20 cellular contexts compared by ENCODE assay signal in genomic region chr5:17918373-17919104, GRCh38.
A peak's percentile ranks its signal among the peaks of the same experiment; 100 is the strongest.
DNase-seq lines count a peak whose midpoint lies in the region; ATAC-seq, FAIRE-seq and TF ChIP-seq lines count a peak whose summit lies in the region.
"Had no signal": no experiment of that assay in that cellular context is flagged by ENCODE, and none has a peak within 500 bp of the region (broad histone marks: within the 10 kb centered on the region; RNA-seq: fewer than 3 reads in every experiment).

No MANE protein-coding gene starts in this region.

- peak; percentile 39 for FAIRE-seq in H1 (lab: Jason Lieb, UNC)
- FAIRE-seq: GM12891 had no signal

- BruUV-seq in PC-3 (replicated peaks; lab: Mats Ljungman, UMichigan), result no TSS peak

- H3K4me1 Mint-ChIP-seq in endothelial cell (ENCODE audit: unreplicated experiment), result peaks cover 7% of the 10 kb centered on the region

- H4K91ac ChIP-seq in H1 (replicated peaks; ENCODE audit: insufficient read length, low read length), result no peak overlapping the region

- no peaks in the 10 kb centered on the region for H3K9me3 Mint-ChIP-seq in endothelial cell (ENCODE audit: unreplicated experiment)

- no peak overlapping the region for H2BK12ac ChIP-seq in H1 (ENCODE audit: low read depth, low read length)

- H3K56ac ChIP-seq in H1 (replicated peaks; ENCODE audit: insufficient read length, low read depth, low read length), result no peak overlapping the region

- H3K23me2 ChIP-seq in H1 (ENCODE audit: low read depth, low read length), result no peaks in the 10 kb centered on the region; the same call in 1 of the 2 replicates

- no peak overlapping the region for H2BK120ac ChIP-seq in H1 (replicated peaks; ENCODE audit: low read depth, low read length)

- no peak overlapping the region for H2BK15ac ChIP-seq in H1 (ENCODE audit: low read length)

- H3K36me3 ChIP-seq in PC-3 (ENCODE audit: low read depth, low read length) (no peaks in the 10 kb centered on the region), H1 (ENCODE audit: control insufficient read depth in 2 of 4, insufficient read depth in 4 of 4, low read length in 3 of 4) (no peaks in the 10 kb centered on the region)
- H3K36me3 ChIP-seq: lower lobe of right lung, neutrophil, stomach had no signal

- H2AFZ ChIP-seq in PC-3 (ENCODE audit: low read length) (peak overlapping the region; percentile 18), H1 (ENCODE audit: low read length) (peak overlapping the region; percentile 100)

- POLR2A ChIA-PET in PC-3 (lab: Charles Lee; ENCODE audit: unreplicated experiment), result no interaction called here
- POLR2A ChIA-PET in H1 (lab: Charles Lee; ENCODE audit: partially characterized antibody), result no interaction called here

- H2AK5ac ChIP-seq in H1 (ENCODE audit: low read depth, low read length), result no peak overlapping the region

- H3K27ac Mint-ChIP-seq in endothelial cell (ENCODE audit: unreplicated experiment), result no peak overlapping the region
- H3K27ac Mint-ChIP-seq: CD14-positive monocyte had no signal

- H3K79me1 ChIP-seq in H1 (ENCODE audit: low read depth, low read length), result no peaks in the 10 kb centered on the region

- H3K79me2 ChIP-seq in PC-3 (ENCODE audit: low read length) (no peaks in the 10 kb centered on the region), H1 (ENCODE audit: control insufficient read depth in 1 of 2, insufficient read depth in 2 of 2, low read length in 2 of 2) (no peaks in the 10 kb centered on the region)

- CTCF ChIA-PET in PC-3 (lab: Charles Lee), result no interaction called here
- CTCF ChIA-PET in H1 (lab: Charles Lee; ENCODE audit: partially characterized antibody), result interaction anchor here (0.7 kb wide), 1 partner anchor 265 kb away, joined by 3 read pairs; no protein-coding TSS in a partner anchor

- no peak overlapping the region; the same call in 1 of the 2 replicates for H2BK5ac ChIP-seq in H1 (ENCODE audit: low read depth, low read length)

- H3F3A ChIP-seq in PC-3 (ENCODE audit: low read length, unreplicated experiment), result no peaks in the 10 kb centered on the region

- H3K18ac ChIP-seq in H1 (ENCODE audit: extremely low read depth, low read length), result no peak overlapping the region

- peak overlapping the region; percentile 29 for H4K5ac ChIP-seq in H1 (ENCODE audit: insufficient read length, low read depth, low read length)

- peak; percentile 35 for ATAC-seq in HG02798 (IDR thresholded peaks at IDR 0.05; ENCODE audit: poor library complexity, unreplicated experiment)
- ATAC-seq in PC-3, result no peak
- no peak for ATAC-seq in GM19395 (IDR thresholded peaks at IDR 0.05; ENCODE audit: unreplicated experiment)
- ATAC-seq: lower lobe of right lung had no signal

- no peak overlapping the region for H3K4me2 ChIP-seq in PC-3 (ENCODE audit: low read length)
- peak overlapping the region; percentile 36 to 43; a peak in 3 of 4 replicates for H3K4me2 ChIP-seq in H1 (ENCODE audit: insufficient read depth in 1 of 2, low read depth in 2 of 2, low read length in 2 of 2)

- H3K27ac ChIP-seq in PC-3 (ENCODE audit: low read length) (no peak overlapping the region), H1 (ENCODE audit: low read depth, low read length) (no peak overlapping the region; the same call in 1 of the 2 replicates)
- H3K27ac ChIP-seq: lower lobe of right lung, neutrophil, stomach, VCaP had no signal

- no peak overlapping the region for H4K8ac ChIP-seq in H1 (ENCODE audit: extremely low read depth, insufficient read depth, low read length)

- peaks cover under 1% of the 10 kb centered on the region for H3K27me3 Mint-ChIP-seq in endothelial cell (ENCODE audit: unreplicated experiment)

- no peak overlapping the region for H3K9ac ChIP-seq in PC-3 (ENCODE audit: low read length)
- H3K9ac ChIP-seq in H1 (replicated peaks in 1 of 4; ENCODE audit: extremely low read depth in 1 of 4, low read depth in 3 of 4, low read length in 3 of 4), result peak overlapping the region in 1 of 4 experiments; percentile 30; a peak in 1 of 7 replicates

- H3K9me2 ChIP-seq in PC-3 (replicated peaks; ENCODE audit: low read length), result no peaks in the 10 kb centered on the region

- H3K4me1 ChIP-seq in PC-3 (ENCODE audit: insufficient read depth, low read length), result no peaks in the 10 kb centered on the region
- H3K4me1 ChIP-seq in H1 (replicated peaks in 1 of 4; ENCODE audit: control insufficient read depth in 3 of 4, insufficient read depth in 4 of 4, low read length in 3 of 4), result peaks cover 0 to 7% (median 1%) of the 10 kb centered on the region in 4 experiments; a peak in 2 of 7 replicates
- H3K4me1 ChIP-seq: lower lobe of right lung, stomach had no signal

- H3K23ac ChIP-seq in H1 (ENCODE audit: insufficient read length), result no peak overlapping the region

- no peaks in the 10 kb centered on the region for H4K20me1 ChIP-seq in PC-3 (ENCODE audit: low read length)
- H4K20me1 ChIP-seq in H1 (replicated peaks in 1 of 2; ENCODE audit: control insufficient read depth in 1 of 2, insufficient read depth in 2 of 2, low read length in 2 of 2), result no peaks in the 10 kb centered on the region

- no peak for TF ChIP-seq RAD21 in H1 (IDR thresholded peaks at IDR 0.05 in 1 of 2, conservative IDR thresholded peaks at IDR 0.05 in 1 of 2; ENCODE audit: low read depth in 2 of 2, low read length in 2 of 2)

- DNase-seq in PC-3, result no peak
- peak; percentile 19 to 49 for DNase-seq in H1 (ENCODE audit: low read depth in 1 of 2, low spot score in 2 of 2)
- DNase-seq in non-pigmented ciliary epithelial cell (ENCODE audit: low read depth), result peak; percentile 26
- no peak for DNase-seq in endothelial cell (ENCODE audit: low spot score)
- DNase-seq in AG20443 (ENCODE audit: low spot score), result no peak
- no peak for DNase-seq in DMS 273 (lab: John Stamatoyannopoulos, UW; ENCODE audit: unreplicated experiment)
- DNase-seq: activated gamma-delta T cell treated with Interleukin-2 at 50 U/mL for 16 hours; central memory CD4-positive, alpha-beta T cell; EL; glutamatergic neuron; lower lobe of right lung; NCI-H2081; stomach had no signal

- TF ChIP-seq CTCF in PC-3 (conservative IDR thresholded peaks at IDR 0.05; ENCODE audit: low read depth, low read length) (no peak), H1 (IDR thresholded peaks at IDR 0.05; ENCODE audit: control extremely low read depth in 1 of 3, insufficient read depth in 1 of 3, low read depth in 1 of 3, low read length in 3 of 3) (no peak), endothelial cell (IDR thresholded peaks at IDR 0.05; ENCODE audit: unreplicated experiment) (no peak)

- no peak overlapping the region for H3K4me3 Mint-ChIP-seq in endothelial cell (ENCODE audit: unreplicated experiment)
- H3K4me3 Mint-ChIP-seq: CD14-positive monocyte had no signal

- H3K36me3 Mint-ChIP-seq in endothelial cell (ENCODE audit: low read depth, unreplicated experiment), result no peaks in the 10 kb centered on the region
- H3K36me3 Mint-ChIP-seq: CD14-positive monocyte had no signal

- H3K4ac ChIP-seq in H1 (replicated peaks; ENCODE audit: insufficient read length, low read depth, low read length), result no peak overlapping the region

- intact Hi-C loops in PC-3 (cut with micrococcal nuclease), result no loop called here

- TF ChIP-seq EP300 in H1 (IDR thresholded peaks at IDR 0.05; ENCODE audit: borderline replicate concordance in 1 of 2, low read depth in 2 of 2, low read length in 2 of 2), result no peak

- WGBS in H1 (ENCODE audit: extremely low coverage in 1 of 2, insufficient coverage in 1 of 2, insufficient read length in 1 of 2, insufficient replicate concordance in 2 of 2, low coverage in 1 of 2, low lambda C conversion rate in 2 of 2, missing lambda C conversion rate in 1 of 2), 2 experiments, result 45% methylated on average over 2 of the region's 2 CpGs; no CpG with 5 or more reads in 1 of the 2 experiments

- no peaks in the 10 kb centered on the region for H3K27me3 ChIP-seq in PC-3 (ENCODE audit: low read length)
- no peaks in the 10 kb centered on the region for H3K27me3 ChIP-seq in H1 (replicated peaks in 1 of 4; ENCODE audit: control insufficient read depth in 3 of 4, extremely low read depth in 1 of 4, insufficient read depth in 3 of 4, low read length in 3 of 4)
- H3K27me3 ChIP-seq: neutrophil, stomach had no signal

- no peak overlapping the region for H2BK20ac ChIP-seq in H1 (ENCODE audit: low read length)

- H3K9me3 ChIP-seq in PC-3 (ENCODE audit: low read length), result no peaks in the 10 kb centered on the region
- no peaks in the 10 kb centered on the region for H3K9me3 ChIP-seq in H1 (ENCODE audit: insufficient read depth in 2 of 2, low read depth in 1 of 2, low read length in 1 of 2)
- H3K9me3 ChIP-seq: lower lobe of right lung, neutrophil, stomach had no signal

- no peak for TF ChIP-seq POLR2A in H1 (IDR thresholded peaks at IDR 0.05; ENCODE audit: control extremely low read depth in 1 of 2, low read depth in 2 of 2, low read length in 2 of 2)

- no peak overlapping the region for H3K4me3 ChIP-seq in PC-3 (ENCODE audit: low read length)
- H3K4me3 ChIP-seq in H1 (ENCODE audit: extremely low read depth in 1 of 4, insufficient read depth in 2 of 4, low read depth in 3 of 4, low read length in 4 of 4), result no peak overlapping the region
- H3K4me3 ChIP-seq: lower lobe of right lung, skin epidermis, stomach had no signal

- H3K14ac ChIP-seq in H1 (ENCODE audit: insufficient read length), result no peak overlapping the region

TF ChIP-seq in H1, 55 proteins besides CTCF, POLR2A, EP300 and RAD21 (continues in another document):
- no peak for TF ChIP-seq SP4 (IDR thresholded peaks at IDR 0.05; ENCODE audit: low read length)
- peak; percentile 64 for TF ChIP-seq ASH2L (IDR thresholded peaks at IDR 0.05; ENCODE audit: low read length)
- no peak for TF ChIP-seq FOSL1 (IDR thresholded peaks at IDR 0.05; ENCODE audit: insufficient read depth, low read depth, low read length)
- TF ChIP-seq PHF8 (conservative IDR thresholded peaks at IDR 0.05; ENCODE audit: low read depth, low read length), result no peak
- peak; percentile 83 for TF ChIP-seq TEAD4 (IDR thresholded peaks at IDR 0.05; ENCODE audit: low read depth, low read length)
- TF ChIP-seq SRF (IDR thresholded peaks at IDR 0.05; ENCODE audit: low read depth, low read length), result no peak
- no peak for TF ChIP-seq TBP (IDR thresholded peaks at IDR 0.05; ENCODE audit: low read depth, low read length)
- TF ChIP-seq, protein P1, sequence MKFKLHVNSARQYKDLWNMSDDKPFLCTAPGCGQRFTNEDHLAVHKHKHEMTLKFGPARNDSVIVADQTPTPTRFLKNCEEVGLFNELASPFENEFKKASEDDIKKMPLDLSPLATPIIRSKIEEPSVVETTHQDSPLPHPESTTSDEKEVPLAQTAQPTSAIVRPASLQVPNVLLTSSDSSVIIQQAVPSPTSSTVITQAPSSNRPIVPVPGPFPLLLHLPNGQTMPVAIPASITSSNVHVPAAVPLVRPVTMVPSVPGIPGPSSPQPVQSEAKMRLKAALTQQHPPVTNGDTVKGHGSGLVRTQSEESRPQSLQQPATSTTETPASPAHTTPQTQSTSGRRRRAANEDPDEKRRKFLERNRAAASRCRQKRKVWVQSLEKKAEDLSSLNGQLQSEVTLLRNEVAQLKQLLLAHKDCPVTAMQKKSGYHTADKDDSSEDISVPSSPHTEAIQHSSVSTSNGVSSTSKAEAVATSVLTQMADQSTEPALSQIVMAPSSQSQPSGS (IDR thresholded peaks at IDR 0.05; ENCODE audit: low read length), result no peak
- no peak for TF ChIP-seq KDM5A (IDR thresholded peaks at IDR 0.05; ENCODE audit: low read length)
- no peak for TF ChIP-seq RNF2 (IDR thresholded peaks at IDR 0.05; ENCODE audit: borderline replicate concordance, low read depth, low read length, missing control alignments, poor library complexity, severe bottlenecking)

Comparison
In these comparisons a context has a peak if more than half of its experiments do, and no peak if none do; other contexts are left out.
1. DNase-seq: peak in H1 (2 of 2) and non-pigmented ciliary epithelial cell (single experiment); none in PC-3 (single experiment), endothelial cell (single experiment), AG20443 (single experiment) and DMS 273 (single experiment).